Comparison of ENCODE assay signal across 1 cellular context in genomic region chr7:149850007-149850594, GRCh38.
TF ChIP-seq lines count a peak whose summit lies in the region.

No MANE protein-coding gene starts in this region.

TF ChIP-seq in K562, 482 proteins besides CTCF, POLR2A, EP300 and RAD21:
- TF ChIP-seq ZNF280B (CRISPR knock-in tag; IDR thresholded peaks at IDR 0.05) (no peak), ZNF324 (CRISPR knock-in tag; IDR thresholded peaks at IDR 0.05) (no peak), RCOR1 (IDR thresholded peaks at IDR 0.05; ENCODE audit: borderline replicate concordance in 1 of 2, low read depth in 2 of 2, low read length in 2 of 2) (0 out of 4 replicates have a peak, but pooled peaks of 1 of the 2 experiments have one; percentile 17), TEAD1 (CRISPR knock-in tag; IDR thresholded peaks at IDR 0.05) (0 out of 4 replicates have a peak, but pooled peaks of 1 of the 2 experiments have one; percentile 35), WHSC1 (IDR thresholded peaks at IDR 0.05; ENCODE audit: low read length) (peak; percentile 12), ZKSCAN1 (IDR thresholded peaks at IDR 0.05; ENCODE audit: low read depth, low read length) (peak; percentile 75), MGA (IDR thresholded peaks at IDR 0.05) (no peak), EGR1 (conservative IDR thresholded peaks at IDR 0.05) (0 out of 2 replicates have a peak, but pooled peaks have one; percentile 8), TFAP4 (CRISPR knock-in tag; IDR thresholded peaks at IDR 0.05; ENCODE audit: borderline replicate concordance) (peak; percentile 27; the same call in 1 of the 2 replicates), CBX8 (IDR thresholded peaks at IDR 0.05; ENCODE audit: borderline replicate concordance, extremely low read depth, low read depth, low read length, poor library complexity, severe bottlenecking) (no peak), SMARCA4 (IDR thresholded peaks at IDR 0.05) (peak; percentile 23; the same call in 1 of the 2 replicates), MEF2A (IDR thresholded peaks at IDR 0.05; ENCODE audit: control insufficient read depth, low read depth, low read length) (no peak), SMAD2 (IDR thresholded peaks at IDR 0.05; ENCODE audit: low read depth, low read length) (no peak), BRD9 (IDR thresholded peaks at IDR 0.05; ENCODE audit: low read depth, partially characterized antibody) (no peak), GMEB1 (CRISPR knock-in tag; IDR thresholded peaks at IDR 0.05) (no peak), ZBTB1 (CRISPR knock-in tag; IDR thresholded peaks at IDR 0.05; ENCODE audit: borderline replicate concordance, low read depth) (no peak), ETV1 (tag; conservative IDR thresholded peaks at IDR 0.05; ENCODE audit: low read depth) (no peak)
- TF ChIP-seq, protein P1, sequence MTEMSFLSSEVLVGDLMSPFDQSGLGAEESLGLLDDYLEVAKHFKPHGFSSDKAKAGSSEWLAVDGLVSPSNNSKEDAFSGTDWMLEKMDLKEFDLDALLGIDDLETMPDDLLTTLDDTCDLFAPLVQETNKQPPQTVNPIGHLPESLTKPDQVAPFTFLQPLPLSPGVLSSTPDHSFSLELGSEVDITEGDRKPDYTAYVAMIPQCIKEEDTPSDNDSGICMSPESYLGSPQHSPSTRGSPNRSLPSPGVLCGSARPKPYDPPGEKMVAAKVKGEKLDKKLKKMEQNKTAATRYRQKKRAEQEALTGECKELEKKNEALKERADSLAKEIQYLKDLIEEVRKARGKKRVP (CRISPR knock-in tag; IDR thresholded peaks at IDR 0.05): no peak
- TF ChIP-seq, protein P2, sequence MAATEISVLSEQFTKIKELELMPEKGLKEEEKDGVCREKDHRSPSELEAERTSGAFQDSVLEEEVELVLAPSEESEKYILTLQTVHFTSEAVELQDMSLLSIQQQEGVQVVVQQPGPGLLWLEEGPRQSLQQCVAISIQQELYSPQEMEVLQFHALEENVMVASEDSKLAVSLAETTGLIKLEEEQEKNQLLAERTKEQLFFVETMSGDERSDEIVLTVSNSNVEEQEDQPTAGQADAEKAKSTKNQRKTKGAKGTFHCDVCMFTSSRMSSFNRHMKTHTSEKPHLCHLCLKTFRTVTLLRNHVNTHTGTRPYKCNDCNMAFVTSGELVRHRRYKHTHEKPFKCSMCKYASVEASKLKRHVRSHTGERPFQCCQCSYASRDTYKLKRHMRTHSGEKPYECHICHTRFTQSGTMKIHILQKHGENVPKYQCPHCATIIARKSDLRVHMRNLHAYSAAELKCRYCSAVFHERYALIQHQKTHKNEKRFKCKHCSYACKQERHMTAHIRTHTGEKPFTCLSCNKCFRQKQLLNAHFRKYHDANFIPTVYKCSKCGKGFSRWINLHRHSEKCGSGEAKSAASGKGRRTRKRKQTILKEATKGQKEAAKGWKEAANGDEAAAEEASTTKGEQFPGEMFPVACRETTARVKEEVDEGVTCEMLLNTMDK (IDR thresholded peaks at IDR 0.05; ENCODE audit: borderline replicate concordance, insufficient read depth, low read depth, low read length, poor library complexity, severe bottlenecking): peak; percentile 63
- TF ChIP-seq, protein P3, sequence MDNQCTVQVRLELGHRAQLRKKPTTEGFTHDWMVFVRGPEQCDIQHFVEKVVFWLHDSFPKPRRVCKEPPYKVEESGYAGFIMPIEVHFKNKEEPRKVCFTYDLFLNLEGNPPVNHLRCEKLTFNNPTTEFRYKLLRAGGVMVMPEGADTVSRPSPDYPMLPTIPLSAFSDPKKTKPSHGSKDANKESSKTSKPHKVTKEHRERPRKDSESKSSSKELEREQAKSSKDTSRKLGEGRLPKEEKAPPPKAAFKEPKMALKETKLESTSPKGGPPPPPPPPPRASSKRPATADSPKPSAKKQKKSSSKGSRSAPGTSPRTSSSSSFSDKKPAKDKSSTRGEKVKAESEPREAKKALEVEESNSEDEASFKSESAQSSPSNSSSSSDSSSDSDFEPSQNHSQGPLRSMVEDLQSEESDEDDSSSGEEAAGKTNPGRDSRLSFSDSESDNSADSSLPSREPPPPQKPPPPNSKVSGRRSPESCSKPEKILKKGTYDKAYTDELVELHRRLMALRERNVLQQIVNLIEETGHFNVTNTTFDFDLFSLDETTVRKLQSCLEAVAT (IDR thresholded peaks at IDR 0.05): 0 out of 4 replicates have a peak, but pooled peaks of 1 of the 2 experiments have one; percentile 24
